Comparison of ENCODE assay signal across 8 cellular contexts in the genomic region with DNA sequence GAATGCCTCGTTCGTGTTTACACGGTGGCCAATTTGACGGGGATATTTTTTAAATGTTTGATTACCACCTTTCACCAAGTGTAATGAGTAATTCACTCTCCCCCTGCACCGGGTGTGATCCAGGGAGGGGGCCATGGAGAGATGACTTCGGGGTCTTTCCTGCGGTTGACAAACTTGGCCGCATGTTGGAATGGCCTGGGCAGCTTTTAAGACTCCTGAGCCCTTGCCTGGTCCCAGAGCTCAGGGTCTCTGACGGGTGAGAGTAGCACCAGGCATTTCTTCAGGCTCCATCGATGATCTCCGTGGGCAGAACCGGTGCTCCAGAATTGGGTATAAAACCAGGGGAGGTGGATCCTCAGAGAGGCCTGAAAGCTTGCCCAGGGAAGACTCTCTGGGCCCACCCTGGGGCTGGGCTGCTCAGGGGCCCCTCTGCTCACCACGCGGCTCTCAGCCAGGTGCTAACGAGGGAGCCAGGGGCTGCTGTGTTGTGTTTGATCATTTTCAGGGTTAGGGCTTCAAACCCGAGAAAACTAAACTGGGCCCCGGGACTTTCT. TPM values are rescaled to one million over a fixed set of nuclear protein-coding genes. Genes with fewer than 3 reads are reported as not detected.
A peak's percentile ranks its signal among the peaks of the same experiment; 100 is the strongest.
DNase-seq lines count a peak whose midpoint lies in the region; ATAC-seq and TF ChIP-seq lines count a peak whose summit lies in the region.

No MANE protein-coding gene starts in this region.

- H4K20me1 ChIP-seq in KMS-11 (ENCODE audit: insufficient read depth) = no peaks in the 10 kb centered on the region

- ATAC-seq in left lobe of liver = peak; percentile 1
- ATAC-seq in esophagus mucosa = no peak

- peak; percentile 1 to 6 for DNase-seq in stimulated activated CD4-positive, alpha-beta T cell treated with anti-CD3 and anti-CD28 coated beads, Interleukin-1b, Interleukin-23, amount 100 ng/mL, for 4 hours (ENCODE audit: low read depth in 2 of 2)
- no peak for DNase-seq in stimulated activated CD4-positive, alpha-beta T cell treated with anti-CD3 and anti-CD28 coated beads, Interleukin-1b, Interleukin-23, amount 100 ng/mL, for 48 hours
- DNase-seq in adrenal gland (peak in 1 of 7 donors; percentile 15), left lobe of liver (ENCODE audit: low spot score) (peak; percentile 46), stomach (no peak), DMS79 (lab: John Stamatoyannopoulos, UW) (no peak)

- no peak for TF ChIP-seq EP300 in stomach (IDR thresholded peaks at IDR 0.05)

- H3K27ac ChIP-seq in KMS-11 (peak overlapping the region; percentile 41), adrenal gland (peak overlapping the region in 4 of 5 donors; percentile 39 to 99 (median 86)), stomach (peak overlapping the region; percentile 67 to 98 (median 92))

- H3K4me1 ChIP-seq in KMS-11 (ENCODE audit: low read depth, poor library complexity, severe bottlenecking) (peaks cover 16% of the 10 kb centered on the region), adrenal gland (replicated peaks in 1 of 2) (peaks cover 9 to 22% of the 10 kb centered on the region in 2 donors), stomach (peaks cover 17 to 34% (median 27%) of the 10 kb centered on the region in 4 donors)

- no peak for TF ChIP-seq POLR2A in adrenal gland (IDR thresholded peaks at IDR 0.05)
- TF ChIP-seq POLR2A in stomach (IDR thresholded peaks at IDR 0.05) = no peak

- H3K4me3 ChIP-seq in KMS-11 (IDR thresholded peaks at IDR 0.05; ENCODE audit: insufficient read depth, low read depth, low read length) (no peak overlapping the region), adrenal gland (peak overlapping the region in 3 of 4 donors; percentile 35 to 98 (median 54)), stomach (peak overlapping the region; percentile 68 to 88 (median 80))

- 1 to 6% (median 2%) methylated on average over 5 to 17 of the region's 17 CpGs for WGBS in adrenal gland, 4 donors
- WGBS in stomach, 5 donors = 1 to 3% (median 2%) methylated on average over 17 of the region's 17 CpGs

- H3K27me3 ChIP-seq in KMS-11 (ENCODE audit: insufficient read depth, low read depth) = no peaks in the 10 kb centered on the region
- no peaks in the 10 kb centered on the region for H3K27me3 ChIP-seq in adrenal gland
- no peaks in the 10 kb centered on the region for H3K27me3 ChIP-seq in stomach

- H3K79me2 ChIP-seq in KMS-11 (ENCODE audit: insufficient read depth, low read depth) = peaks cover 30% of the 10 kb centered on the region

- peaks cover 21% of the 10 kb centered on the region; the same call in 1 of the 2 replicates for H3K36me3 ChIP-seq in KMS-11 (ENCODE audit: insufficient read depth)
- H3K36me3 ChIP-seq in adrenal gland (replicated peaks in 1 of 2) = peaks cover 0 to 30% of the 10 kb centered on the region in 2 donors
- peaks cover 30 to 34% (median 31%) of the 10 kb centered on the region in 4 donors for H3K36me3 ChIP-seq in stomach

- peak overlapping the region; percentile 79 for H2AFZ ChIP-seq in KMS-11 (ENCODE audit: low read depth)

- H3K4me2 ChIP-seq in KMS-11 = peak overlapping the region; percentile 95

- peak overlapping the region; percentile 89 for H3K9ac ChIP-seq in KMS-11

- intact Hi-C loops in adrenal gland (cut with DNase I) (no loop called here), stomach (cut with DNase I; ENCODE audit: low total_unique reads) (no loop called here)

- H3K9me3 ChIP-seq in adrenal gland (replicated peaks in 1 of 3) (no peaks in the 10 kb centered on the region), stomach (no peaks in the 10 kb centered on the region)

- no peak for TF ChIP-seq CTCF in KMS-11 (conservative IDR thresholded peaks at IDR 0.05; ENCODE audit: low read depth, low read length)
- no peak for TF ChIP-seq CTCF in adrenal gland (IDR thresholded peaks at IDR 0.05)
- TF ChIP-seq CTCF in stomach (IDR thresholded peaks at IDR 0.05) = no peak

RNA-seq across cellular contexts. Expression of gene ZNF282, which starts 0.9 kb away (rescaled TPM):
- total RNA-seq in adrenal gland (10 to 100 TPM; 13.6 to 33.8 (median 21.4) TPM), left lobe of liver (14.1 TPM), stomach (10 to 100 TPM; 12.6 to 86.0 (median 18.9) TPM), esophagus mucosa (20.0 TPM)
- polyA plus RNA-seq in adrenal gland (10 to 100 TPM in 2 of 3 donors, 1 to 10 TPM in 1; 3.6 to 15.1 (median 13.0) TPM), stomach (1 to 10 TPM; 8.4 to 9.9 (median 8.6) TPM)

RNA-seq across cellular contexts. Expression of gene ZNF212, which starts 43.2 kb away (rescaled TPM):
- total RNA-seq in adrenal gland = 10 to 100 TPM in 4 of 8 donors, 1 to 10 TPM in 4; 5.7 to 22.7 (median 10.4) TPM
- 10 to 100 TPM in 2 of 3 donors, 1 to 10 TPM in 1; 5.5 to 14.5 (median 14.5) TPM for polyA plus RNA-seq in adrenal gland
- total RNA-seq in left lobe of liver = 6.0 TPM
- total RNA-seq in stomach = 10 to 100 TPM in 2 of 5 donors, 1 to 10 TPM in 3; 2.9 to 42.9 (median 7.3) TPM
- polyA plus RNA-seq in stomach = 1 to 10 TPM; 5.4 to 6.4 (median 6.4) TPM
- 7.5 TPM for total RNA-seq in esophagus mucosa

RNA-seq across cellular contexts. Expression of gene ZNF398, which starts 49.0 kb away (rescaled TPM):
- total RNA-seq in adrenal gland (10 to 100 TPM; 11.3 to 18.7 (median 14.7) TPM), left lobe of liver (6.6 TPM), stomach (10 to 100 TPM; 11.7 to 55.4 (median 13.9) TPM), esophagus mucosa (9.3 TPM)
- polyA plus RNA-seq in adrenal gland (1 to 10 TPM; 2.0 to 8.5 (median 3.6) TPM), stomach (1 to 10 TPM; 2.1 to 3.7 (median 2.5) TPM)

Comparison
In these comparisons a context has a peak if more than half of its experiments do, and no peak if none do; other contexts are left out.
1. DNase-seq: peak in stimulated activated CD4-positive, alpha-beta T cell treated with anti-CD3 and anti-CD28 coated beads, Interleukin-1b, Interleukin-23, amount 100 ng/mL, for 4 hours (2 of 2) and left lobe of liver (single experiment); none in stimulated activated CD4-positive, alpha-beta T cell treated with anti-CD3 and anti-CD28 coated beads, Interleukin-1b, Interleukin-23, amount 100 ng/mL, for 48 hours (single experiment), stomach (single experiment) and DMS79 (single experiment).
2. H3K27ac ChIP-seq: peak in every context shown above with its lines; median percentile 92 in stomach; 86 in adrenal gland; 41 in KMS-11.